In the genomic region with DNA sequence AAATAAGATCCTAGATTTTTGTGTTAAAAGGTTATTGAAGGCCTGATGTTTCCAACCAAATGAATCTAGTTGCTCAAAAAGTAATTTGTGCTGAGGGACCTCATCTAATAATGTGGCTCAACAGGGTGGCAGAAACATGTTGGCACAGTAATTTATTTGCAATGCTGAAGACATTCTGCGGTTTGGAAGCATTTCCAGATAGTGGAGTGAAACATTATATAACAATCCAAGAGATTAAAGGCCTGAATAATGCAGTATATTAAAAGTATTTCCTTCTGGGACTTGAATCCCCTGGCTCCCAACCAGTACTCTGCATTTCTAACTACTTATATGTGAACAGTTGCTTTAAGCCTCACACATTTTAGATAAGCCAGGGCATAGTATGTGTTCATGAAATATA, we compare ENCODE assay signal across 17 cellular contexts. TPM values are rescaled to one million over a fixed set of nuclear protein-coding genes. Genes with fewer than 3 reads are reported as not detected.
DNase-seq lines count a peak whose midpoint lies in the region; ATAC-seq, FAIRE-seq and TF ChIP-seq lines count a peak whose summit lies in the region.
"Had no signal": no experiment of that assay in that cellular context is flagged by ENCODE, and none has a peak within 500 bp of the region (broad histone marks: within the 10 kb centered on the region; RNA-seq: fewer than 3 reads in every experiment).

No MANE protein-coding gene starts in this region.

- WGBS in HepG2 (ENCODE audit: low lambda C conversion rate) = 95% methylated on average over 1 of the region's 1 CpG

- no peak overlapping the region for H3K27ac Mint-ChIP-seq in activated CD4-positive, alpha-beta T cell treated with anti-CD3 and anti-CD28 coated beads for 36 hours
- H3K27ac Mint-ChIP-seq: H9, immature natural killer cell had no signal

- H3K27me3 ChIP-seq in HepG2 (ENCODE audit: control insufficient read depth in 1 of 2, insufficient read depth in 2 of 2, low read length in 2 of 2) = no peaks in the 10 kb centered on the region
- H3K27me3 ChIP-seq: gastrocnemius medialis, uterus had no signal

- TF ChIP-seq EP300 in HepG2 (IDR thresholded peaks at IDR 0.05; ENCODE audit: low read depth in 2 of 2, low read length in 2 of 2) (no peak), HepG2 (CRISPR knock-in tag; IDR thresholded peaks at IDR 0.05; ENCODE audit: borderline replicate concordance) (no peak)

- no peaks in the 10 kb centered on the region for H3K36me3 Mint-ChIP-seq in activated CD4-positive, alpha-beta T cell treated with anti-CD3 and anti-CD28 coated beads for 36 hours (ENCODE audit: low read depth)
- H3K36me3 Mint-ChIP-seq: immature natural killer cell had no signal

- FAIRE-seq in HepG2 (lab: Jason Lieb, UNC) = no peak
- FAIRE-seq: colon had no signal

- H3K4me1 Mint-ChIP-seq in activated CD4-positive, alpha-beta T cell treated with anti-CD3 and anti-CD28 coated beads for 36 hours = no peaks in the 10 kb centered on the region
- H3K4me1 Mint-ChIP-seq: immature natural killer cell had no signal

- in situ Hi-C loops in HepG2 (cut with HindIII; ENCODE audit: extremely low pct_ligation_motif_present, low pct_unique_long_range_greater_than_20kb) = no loop called here

- no peak for TF ChIP-seq POLR2A in HepG2 (IDR thresholded peaks at IDR 0.05; ENCODE audit: insufficient read depth in 1 of 2, low read depth in 2 of 2, low read length in 2 of 2)

- ATAC-seq in HepG2 (no peak), GM21390 (IDR thresholded peaks at IDR 0.05; ENCODE audit: unreplicated experiment) (no peak)
- ATAC-seq in activated CD4-positive, alpha-beta T cell treated with anti-CD3 and anti-CD28 coated beads for 36 hours = no peak

- H3K4me3 Mint-ChIP-seq in activated CD4-positive, alpha-beta T cell treated with anti-CD3 and anti-CD28 coated beads for 36 hours = no peak overlapping the region
- H3K4me3 Mint-ChIP-seq: H9, immature natural killer cell had no signal

- DNase-seq in AG08396 (ENCODE audit: low spot score) (peak; percentile 7), HT1080 (ENCODE audit: low read depth) (peak; percentile 73), astrocyte of the hippocampus (ENCODE audit: low read depth, low spot score) (peak; percentile 80), HepG2 (ENCODE audit: low spot score) (no peak), HK-2 (ENCODE audit: unreplicated experiment) (no peak)
- no peak for DNase-seq in stimulated activated CD4-positive, alpha-beta T cell treated with anti-CD3 and anti-CD28 coated beads, Interleukin-12 subunit alpha, Interleukin-12 subunit beta, amount 100 ng/mL, for 4 hours
- DNase-seq in activated CD4-positive, alpha-beta T cell treated with anti-CD3 and anti-CD28 coated beads for 36 hours = no peak
- DNase-seq: activated naive CD4-positive, alpha-beta T cell treated with Interleukin-2 at 50 U/mL for 16 hours; gastrocnemius medialis; H9; immature natural killer cell; NCI-H446 treated with DMSO at 0.1 percent for 48 hours; stimulated activated CD8-positive, alpha-beta memory T cell treated with anti-CD3 and anti-CD28 coated beads, Interleukin-4, amount 100 ng/mL, for 48 hours; uterus had no signal

- H3K9me3 Mint-ChIP-seq in activated CD4-positive, alpha-beta T cell treated with anti-CD3 and anti-CD28 coated beads for 36 hours (ENCODE audit: low read depth) = no peaks in the 10 kb centered on the region
- H3K9me3 Mint-ChIP-seq: H9, immature natural killer cell had no signal

- H3K4me2 ChIP-seq in HepG2 (ENCODE audit: low read depth, low read length) = no peak overlapping the region

- peaks cover 3% of the 10 kb centered on the region for H3K27me3 Mint-ChIP-seq in activated CD4-positive, alpha-beta T cell treated with anti-CD3 and anti-CD28 coated beads for 36 hours

- CTCF ChIA-PET in HepG2 (lab: Yijun Ruan, JAX; ENCODE audit: low intra/inter-chr PET ratio, low total read pairs) = no interaction called here
- CTCF ChIA-PET in activated CD4-positive, alpha-beta T cell treated with anti-CD3 and anti-CD28 coated beads for 36 hours (lab: Charles Lee) = interaction anchor here (1.3 kb wide), 1 partner anchor 8 kb away, joined by 3 read pairs; no protein-coding TSS in a partner anchor

- H3K79me2 ChIP-seq in HepG2 (ENCODE audit: insufficient read depth, low read length) = no peaks in the 10 kb centered on the region
- H3K79me2 ChIP-seq: parathyroid adenoma had no signal

- H3K4me3 ChIP-seq in HepG2 (replicated peaks in 1 of 3; ENCODE audit: insufficient read depth in 1 of 3, low read depth in 2 of 3, low read length in 3 of 3) = no peak overlapping the region
- H3K4me3 ChIP-seq: gastrocnemius medialis, uterus had no signal

- H3K27ac ChIP-seq in HepG2 (ENCODE audit: extremely low read length, insufficient read depth, low read length) = peak overlapping the region; percentile 48
- H3K27ac ChIP-seq: gastrocnemius medialis, parathyroid adenoma, uterus had no signal

- POLR2A ChIA-PET in HepG2 (lab: Yijun Ruan, JAX) = interaction anchor here (0.5 kb wide), 1 partner anchor 29 kb away, joined by 3 read pairs; no protein-coding TSS in a partner anchor
- POLR2A ChIA-PET in activated CD4-positive, alpha-beta T cell treated with anti-CD3 and anti-CD28 coated beads for 36 hours (lab: Charles Lee) = no interaction called here

- peak overlapping the region; percentile 12 for H2AFZ ChIP-seq in HepG2 (ENCODE audit: low read length)
- H2AFZ ChIP-seq: parathyroid adenoma had no signal

- no peak overlapping the region for H3K9ac ChIP-seq in HepG2 (ENCODE audit: insufficient read depth, low read depth, low read length)
- H3K9ac ChIP-seq: parathyroid adenoma had no signal

- no peaks in the 10 kb centered on the region for H4K20me1 ChIP-seq in HepG2 (ENCODE audit: insufficient read depth, low read length)

- no peak for TF ChIP-seq RAD21 in HepG2 (CRISPR knock-in tag; IDR thresholded peaks at IDR 0.05)

- BruUV-seq in HepG2 (replicated peaks; lab: Mats Ljungman, UMichigan) = no TSS peak

- intact Hi-C loops in HepG2 (cut with micrococcal nuclease; ENCODE audit: unreplicated experiment) = no loop called here
- intact Hi-C loops in activated CD4-positive, alpha-beta T cell treated with anti-CD3 and anti-CD28 coated beads for 36 hours (cut with DNase I, micrococcal nuclease) = no loop called here

- no peak for TF ChIP-seq CTCF in HepG2 (CRISPR knock-in tag; IDR thresholded peaks at IDR 0.05)

- no peaks in the 10 kb centered on the region for H3K36me3 ChIP-seq in HepG2 (replicated peaks in 1 of 2; ENCODE audit: control insufficient read depth in 1 of 2, insufficient read depth in 2 of 2, low read length in 2 of 2)
- H3K36me3 ChIP-seq: gastrocnemius medialis, uterus had no signal

- no peaks in the 10 kb centered on the region for H3K9me3 ChIP-seq in HepG2 (ENCODE audit: low read length)
- H3K9me3 ChIP-seq: gastrocnemius medialis, uterus had no signal

- H3K4me1 ChIP-seq in HepG2 (ENCODE audit: insufficient read depth, low read length) = peaks cover 61% of the 10 kb centered on the region
- H3K4me1 ChIP-seq: parathyroid adenoma, uterus had no signal

TF ChIP-seq in HepG2, 621 proteins besides CTCF, POLR2A, EP300 and RAD21 (continues in another document):
- TF ChIP-seq, protein P1, sequence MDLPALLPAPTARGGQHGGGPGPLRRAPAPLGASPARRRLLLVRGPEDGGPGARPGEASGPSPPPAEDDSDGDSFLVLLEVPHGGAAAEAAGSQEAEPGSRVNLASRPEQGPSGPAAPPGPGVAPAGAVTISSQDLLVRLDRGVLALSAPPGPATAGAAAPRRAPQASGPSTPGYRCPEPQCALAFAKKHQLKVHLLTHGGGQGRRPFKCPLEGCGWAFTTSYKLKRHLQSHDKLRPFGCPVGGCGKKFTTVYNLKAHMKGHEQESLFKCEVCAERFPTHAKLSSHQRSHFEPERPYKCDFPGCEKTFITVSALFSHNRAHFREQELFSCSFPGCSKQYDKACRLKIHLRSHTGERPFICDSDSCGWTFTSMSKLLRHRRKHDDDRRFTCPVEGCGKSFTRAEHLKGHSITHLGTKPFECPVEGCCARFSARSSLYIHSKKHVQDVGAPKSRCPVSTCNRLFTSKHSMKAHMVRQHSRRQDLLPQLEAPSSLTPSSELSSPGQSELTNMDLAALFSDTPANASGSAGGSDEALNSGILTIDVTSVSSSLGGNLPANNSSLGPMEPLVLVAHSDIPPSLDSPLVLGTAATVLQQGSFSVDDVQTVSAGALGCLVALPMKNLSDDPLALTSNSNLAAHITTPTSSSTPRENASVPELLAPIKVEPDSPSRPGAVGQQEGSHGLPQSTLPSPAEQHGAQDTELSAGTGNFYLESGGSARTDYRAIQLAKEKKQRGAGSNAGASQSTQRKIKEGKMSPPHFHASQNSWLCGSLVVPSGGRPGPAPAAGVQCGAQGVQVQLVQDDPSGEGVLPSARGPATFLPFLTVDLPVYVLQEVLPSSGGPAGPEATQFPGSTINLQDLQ (CRISPR knock-in tag; IDR thresholded peaks at IDR 0.05) = no peak
- TF ChIP-seq NFATC3 (CRISPR knock-in tag; IDR thresholded peaks at IDR 0.05) (no peak), FLYWCH1 (CRISPR knock-in tag; IDR thresholded peaks at IDR 0.05) (no peak)

RNA-seq across cellular contexts. Expression of a gene that starts 25.9 kb away (rescaled TPM):
- total RNA-seq in HT1080 (2014; rRNA removed; shearing (Covaris generic)) = 0.14 and 0.17 TPM in 2 replicates
- 0.06 TPM in 1 of 2 replicates, not detected in the other for polyA plus RNA-seq in HT1080 (2015; cell fraction: cytosol; rRNA removed)
- not detected in 2 replicates for polyA plus RNA-seq in HT1080 (2015; cell fraction: nucleus; rRNA removed)
- total RNA-seq in HepG2 (2016; rRNA removed; fragmentation: Illumina TruSeq; extraction: Trizol) = 439 and 686 TPM in 2 replicates
- total RNA-seq in HepG2 (2016; cell fraction: cytosol; rRNA removed; fragmentation: Illumina TruSeq; extraction: Trizol; ENCODE audit: low read depth) = 23.4 and 28.1 TPM in 2 replicates
- 431 and 688 TPM in 2 replicates for total RNA-seq in HepG2 (2016; cell fraction: insoluble cytoplasmic fraction; rRNA removed; fragmentation: Illumina TruSeq; extraction: Trizol)
- total RNA-seq in HepG2 (2016; cell fraction: membrane; rRNA removed; fragmentation: Illumina TruSeq; extraction: Trizol) = 55.9 and 65.7 TPM in 2 replicates
- 230 and 235 TPM in 2 replicates for total RNA-seq in HepG2 (2016; cell fraction: nucleus; rRNA removed; fragmentation: Illumina TruSeq; extraction: Trizol)
- 50.0 and 88.2 TPM in 2 replicates for polyA plus RNA-seq in HepG2 (2011; rRNA removed)
- 43.0 and 53.0 TPM in 2 replicates for polyA plus RNA-seq in HepG2 (2011; cell fraction: cytosol; rRNA removed)
- polyA plus RNA-seq in HepG2 (2011; cell fraction: nucleus; rRNA removed) = 15.1 and 17.0 TPM in 2 replicates
- 160 and 206 TPM in 2 replicates for polyA plus RNA-seq in HepG2 (2012)
- polyA plus RNA-seq in HepG2 (2016; cell fraction: cytosol; fragmentation: Illumina TruSeq; extraction: Trizol; ENCODE audit: low read depth) = 21.3 and 24.3 TPM in 2 replicates
- 619 and 655 TPM in 2 replicates for polyA plus RNA-seq in HepG2 (2016; cell fraction: insoluble cytoplasmic fraction; fragmentation: Illumina TruSeq; extraction: Trizol; ENCODE audit: low read depth)
- polyA plus RNA-seq in HepG2 (2016; cell fraction: membrane; fragmentation: Illumina TruSeq; extraction: Trizol; ENCODE audit: low read depth) = 40.3 and 48.6 TPM in 2 replicates
- polyA plus RNA-seq in HepG2 (2016; cell fraction: nucleus; fragmentation: Illumina TruSeq; extraction: Trizol; ENCODE audit: insufficient read depth, low read depth) = 212 and 215 TPM in 2 replicates
- 40.3 TPM in 1 of 2 replicates, not detected in the other for polyA minus RNA-seq in HepG2 (2011; rRNA and poly(A)+ RNA removed; ENCODE audit: low replicate concordance)
- polyA minus RNA-seq in HepG2 (2011; cell fraction: cytosol; rRNA and poly(A)+ RNA removed) = 50.9 and 76.9 TPM in 2 replicates
- polyA minus RNA-seq in HepG2 (2011; cell fraction: nucleus; rRNA and poly(A)+ RNA removed) = 88.4 and 90.4 TPM in 2 replicates
- total RNA-seq in activated CD4-positive, alpha-beta T cell treated with anti-CD3 and anti-CD28 coated beads for 36 hours = not detected

Comparison
In these comparisons a context has a peak if more than half of its experiments do, and no peak if none do; other contexts are left out.
1. DNase-seq: peak in AG08396 (single experiment), HT1080 (single experiment) and astrocyte of the hippocampus (single experiment); none in HepG2 (single experiment), HK-2 (single experiment), stimulated activated CD4-positive, alpha-beta T cell treated with anti-CD3 and anti-CD28 coated beads, Interleukin-12 subunit alpha, Interleukin-12 subunit beta, amount 100 ng/mL, for 4 hours (single experiment) and activated CD4-positive, alpha-beta T cell treated with anti-CD3 and anti-CD28 coated beads for 36 hours (single experiment).
2. RNA of a gene that starts 25.9 kb away (total RNA-seq): 23.4 to 688 TPM in HepG2; 0.14 to 0.17 TPM in HT1080 and not detected in activated CD4-positive, alpha-beta T cell treated with anti-CD3 and anti-CD28 coated beads for 36 hours; every median in the first group is over 10 times any median in the second.